ENCODE assay signal across 24 cellular contexts in genomic region chr3:121980450-121980796, GRCh38. TPM values are rescaled to one million over a fixed set of nuclear protein-coding genes. Genes with fewer than 3 reads are reported as not detected.
DNase-seq lines count a peak whose midpoint lies in the region; ATAC-seq, FAIRE-seq and TF ChIP-seq lines count a peak whose summit lies in the region.
"Had no signal": no experiment of that assay in that cellular context is flagged by ENCODE, and none has a peak within 500 bp of the region (broad histone marks: within the 10 kb centered on the region; RNA-seq: fewer than 3 reads in every experiment).

No MANE protein-coding gene starts in this region.

- H3K79me2 ChIP-seq in keratinocyte (ENCODE audit: control insufficient read depth, insufficient read depth, low read length): no peaks in the 10 kb centered on the region

- peak overlapping the region in 4 of 7 donors; percentile 27 to 80 (median 46) for H3K27ac Mint-ChIP-seq in CD14-positive monocyte
- H3K27ac Mint-ChIP-seq in IgD-negative memory B cell: peak overlapping the region; percentile 4 to 59 (median 53)
- H3K27ac Mint-ChIP-seq in stimulated activated effector memory CD8-positive, alpha-beta T cell treated with anti-CD3 and anti-CD28 coated beads, Interleukin-12 subunit alpha, Interleukin-12 subunit beta, amount 100 ng/mL, for 72 hours: no peak overlapping the region
- H3K27ac Mint-ChIP-seq: activated CD8-positive, alpha-beta T cell treated with anti-CD3 and anti-CD28 coated beads, Interleukin-2, amount 10 ng/mL, durations not matched to agents 7 days and 5 days; activated naive CD8-positive, alpha-beta T cell treated with anti-CD3 and anti-CD28 coated beads for 36 hours; brain; CD8-positive, alpha-beta T cell had no signal

- WGBS in body of pancreas, 2 donors: 62 to 64% methylated on average over 5 of the region's 5 CpGs

- H3K4me3 Mint-ChIP-seq in CD14-positive monocyte (no peak overlapping the region), IgD-negative memory B cell (peak overlapping the region in 2 of 4 donors; percentile 57 to 75)
- no peak overlapping the region for H3K4me3 Mint-ChIP-seq in stimulated activated effector memory CD8-positive, alpha-beta T cell treated with anti-CD3 and anti-CD28 coated beads, Interleukin-12 subunit alpha, Interleukin-12 subunit beta, amount 100 ng/mL, for 72 hours
- H3K4me3 Mint-ChIP-seq: activated CD8-positive, alpha-beta T cell treated with anti-CD3 and anti-CD28 coated beads, Interleukin-2, amount 10 ng/mL, durations not matched to agents 7 days and 5 days; activated naive CD8-positive, alpha-beta T cell treated with anti-CD3 and anti-CD28 coated beads for 36 hours; brain; CD8-positive, alpha-beta T cell had no signal

- no peak for FAIRE-seq in keratinocyte (lab: Jason Lieb, UNC)

- H3K4me1 ChIP-seq in keratinocyte (ENCODE audit: control insufficient read depth, extremely low read depth, insufficient read depth, low read length) (peaks cover 20% of the 10 kb centered on the region), body of pancreas (peaks cover 36% of the 10 kb centered on the region)
- H3K4me1 ChIP-seq: gastroesophageal sphincter, HAP-1 had no signal

- peaks cover 2% of the 10 kb centered on the region for H3K9me1 ChIP-seq in keratinocyte (ENCODE audit: control insufficient read depth, extremely low read depth, insufficient read depth, low read length)

- ATAC-seq in GM21423 (IDR thresholded peaks at IDR 0.05; ENCODE audit: unreplicated experiment): peak; percentile 17
- ATAC-seq in HG03108 (IDR thresholded peaks at IDR 0.05; ENCODE audit: unreplicated experiment): no peak
- ATAC-seq in stimulated activated effector memory CD8-positive, alpha-beta T cell treated with anti-CD3 and anti-CD28 coated beads, Interleukin-12 subunit alpha, Interleukin-12 subunit beta, amount 100 ng/mL, for 72 hours: no peak
- ATAC-seq in body of pancreas: no peak
- ATAC-seq: activated CD8-positive, alpha-beta T cell treated with anti-CD3 and anti-CD28 coated beads, Interleukin-2, amount 10 ng/mL, durations not matched to agents 7 days and 5 days; CD8-positive, alpha-beta T cell; gastroesophageal sphincter; left lobe of liver; right cardiac atrium had no signal

- H3K4me1 Mint-ChIP-seq in CD14-positive monocyte (peaks cover 28% of the 10 kb centered on the region), IgD-negative memory B cell (peaks cover 19 to 41% (median 31%) of the 10 kb centered on the region in 3 donors)
- no peaks in the 10 kb centered on the region for H3K4me1 Mint-ChIP-seq in stimulated activated effector memory CD8-positive, alpha-beta T cell treated with anti-CD3 and anti-CD28 coated beads, Interleukin-12 subunit alpha, Interleukin-12 subunit beta, amount 100 ng/mL, for 72 hours
- H3K4me1 Mint-ChIP-seq: brain had no signal

- H3K4me2 ChIP-seq in keratinocyte (ENCODE audit: control insufficient read depth, extremely low read depth, insufficient read depth, low read depth, low read length): peak overlapping the region; percentile 36

- H3K9me3 ChIP-seq in keratinocyte (ENCODE audit: control insufficient read depth, low read depth, low read length) (no peaks in the 10 kb centered on the region), body of pancreas (no peaks in the 10 kb centered on the region)
- H3K9me3 ChIP-seq: HAP-1 had no signal

- H3K36me3 ChIP-seq in keratinocyte (ENCODE audit: control insufficient read depth in 2 of 2, extremely low read depth in 1 of 2, insufficient read depth in 2 of 2, low read length in 2 of 2) (no peaks in the 10 kb centered on the region), body of pancreas (replicated peaks in 1 of 2; ENCODE audit: insufficient read depth in 1 of 2, low read depth in 2 of 2) (no peaks in the 10 kb centered on the region)
- H3K36me3 ChIP-seq: gastroesophageal sphincter, HAP-1, stomach had no signal

- H3K36me3 Mint-ChIP-seq in CD14-positive monocyte (peaks cover 8 to 14% of the 10 kb centered on the region in 2 donors), IgD-negative memory B cell (peaks cover 17% of the 10 kb centered on the region)
- no peaks in the 10 kb centered on the region for H3K36me3 Mint-ChIP-seq in stimulated activated effector memory CD8-positive, alpha-beta T cell treated with anti-CD3 and anti-CD28 coated beads, Interleukin-12 subunit alpha, Interleukin-12 subunit beta, amount 100 ng/mL, for 72 hours
- H3K36me3 Mint-ChIP-seq: brain; CD8-positive, alpha-beta T cell had no signal

- H3K27me3 Mint-ChIP-seq in CD14-positive monocyte (ENCODE audit: low read depth in 3 of 3) (no peaks in the 10 kb centered on the region), IgD-negative memory B cell (no peaks in the 10 kb centered on the region)
- H3K27me3 Mint-ChIP-seq: brain had no signal

- H4K20me1 ChIP-seq in keratinocyte (ENCODE audit: control insufficient read depth, extremely low read depth, insufficient read depth, low read length): no peaks in the 10 kb centered on the region

- no peak for TF ChIP-seq POLR2A in body of pancreas (IDR thresholded peaks at IDR 0.05)

- H3K27ac ChIP-seq in keratinocyte (ENCODE audit: control insufficient read depth, insufficient read depth, low read length): no peak overlapping the region
- peak overlapping the region in 2 of 4 donors; percentile 32 to 66 for H3K27ac ChIP-seq in body of pancreas
- H3K27ac ChIP-seq: gastroesophageal sphincter, HL-60, stomach had no signal

- TF ChIP-seq CTCF in CD14-positive monocyte (IDR thresholded peaks at IDR 0.05): no peak
- no peak for TF ChIP-seq CTCF in keratinocyte (optimal IDR thresholded peaks at IDR 0.05 in 1 of 3, IDR thresholded peaks at IDR 0.05 in 1 of 3, conservative IDR thresholded peaks at IDR 0.05 in 1 of 3; ENCODE audit: extremely low read depth in 1 of 3, insufficient read depth in 2 of 3, low read length in 3 of 3)
- no peak for TF ChIP-seq CTCF in body of pancreas (IDR thresholded peaks at IDR 0.05)

- H3K27me3 ChIP-seq in keratinocyte (ENCODE audit: control insufficient read depth, extremely low read depth, insufficient read depth, low read length) (no peaks in the 10 kb centered on the region), body of pancreas (no peaks in the 10 kb centered on the region)
- H3K27me3 ChIP-seq: gastroesophageal sphincter, stomach had no signal

- H3K9me3 Mint-ChIP-seq in CD14-positive monocyte: peaks cover 11 to 20% (median 15%) of the 10 kb centered on the region in 7 donors
- peaks cover 7 to 27% (median 9%) of the 10 kb centered on the region in 3 donors for H3K9me3 Mint-ChIP-seq in IgD-negative memory B cell
- peaks cover 22% of the 10 kb centered on the region for H3K9me3 Mint-ChIP-seq in stimulated activated effector memory CD8-positive, alpha-beta T cell treated with anti-CD3 and anti-CD28 coated beads, Interleukin-12 subunit alpha, Interleukin-12 subunit beta, amount 100 ng/mL, for 72 hours

- peak overlapping the region in 1 of 3 experiments; percentile 29 for H3K4me3 ChIP-seq in keratinocyte (ENCODE audit: control insufficient read depth in 2 of 3, extremely low read depth in 1 of 3, insufficient read depth in 2 of 3, low read depth in 1 of 3, low read length in 3 of 3)
- H3K4me3 ChIP-seq in body of pancreas: no peak overlapping the region
- H3K4me3 ChIP-seq: gastroesophageal sphincter, HAP-1, stomach had no signal

- dilution Hi-C loops in keratinocyte (cut with MboI; ENCODE audit: extremely low pct_ligation_motif_present, low sequenced_read_pairs): no loop called here

- intact Hi-C loops in CD14-positive monocyte (cut with micrococcal nuclease) (loop anchor here in 1 of 2 donors (5.0 kb wide), 1 partner anchor 672 kb away; no protein-coding TSS in a partner anchor), body of pancreas (cut with DNase I) (no loop called here)

- no peak overlapping the region for H2AFZ ChIP-seq in keratinocyte (ENCODE audit: control insufficient read depth, low read length)

- H3K9ac ChIP-seq in keratinocyte (ENCODE audit: control insufficient read depth, extremely low read depth, insufficient read depth, low read length): no peak overlapping the region

- DNase-seq in CD14-positive monocyte (ENCODE audit: low spot score) (no peak), keratinocyte (ENCODE audit: low read depth, low spot score) (no peak), LoVo (ENCODE audit: low spot score) (no peak), body of pancreas (no peak)
- DNase-seq in stimulated activated effector memory CD8-positive, alpha-beta T cell treated with anti-CD3 and anti-CD28 coated beads, Interleukin-12 subunit alpha, Interleukin-12 subunit beta, amount 100 ng/mL, for 72 hours (ENCODE audit: low spot score in 2 of 2): no peak
- DNase-seq: ACHN; activated CD8-positive, alpha-beta T cell treated with anti-CD3 and anti-CD28 coated beads, Interleukin-2, amount 10 ng/mL, durations not matched to agents 7 days and 5 days; activated naive CD8-positive, alpha-beta T cell treated with anti-CD3 and anti-CD28 coated beads for 36 hours; CD8-positive, alpha-beta T cell; DND-41; KBM-7; NCI-H748 treated with DMSO at 0.1 percent for 48 hours; nucleus accumbens; right cardiac atrium; stomach; SW 1271 had no signal

RNA-seq across cellular contexts. Expression of gene ILDR1, which starts 41.6 kb away (rescaled TPM):
- polyA plus RNA-seq in CD14-positive monocyte: under 1 TPM; 0.12 to 0.28 TPM
- polyA plus RNA-seq in IgD-negative memory B cell: 4.0 TPM
- polyA plus RNA-seq in keratinocyte: 0.06 to 0.28 TPM (median 0.09 TPM) in 3 replicates
- polyA plus RNA-seq in keratinocyte (2011; ENCODE audit: low read depth): 0.55 TPM
- polyA plus RNA-seq in keratinocyte (2011; cell fraction: cytosol; rRNA removed): 0.14 and 0.27 TPM in 2 replicates
- polyA plus RNA-seq in keratinocyte (2011; cell fraction: nucleus; rRNA removed): 0.28 and 0.32 TPM in 2 replicates
- polyA plus RNA-seq in keratinocyte (2012; ENCODE audit: low replicate concordance): 0.19 and 0.68 TPM in 2 replicates
- polyA minus RNA-seq in keratinocyte: 0.10 to 0.33 TPM in 2 of 3 replicates, not detected in the other
- not detected for polyA minus RNA-seq in keratinocyte (2011; cell fraction: cytosol; rRNA and poly(A)+ RNA removed)
- 0.39 and 1.1 TPM in 2 replicates for polyA minus RNA-seq in keratinocyte (2011; cell fraction: nucleus; rRNA and poly(A)+ RNA removed)
- 1 to 10 TPM; 2.9 to 4.6 TPM for total RNA-seq in body of pancreas
- total RNA-seq: activated naive CD8-positive, alpha-beta T cell treated with anti-CD3 and anti-CD28 coated beads for 36 hours; CD8-positive, alpha-beta T cell; right cardiac atrium had no signal
- polyA plus RNA-seq: right cardiac atrium had no signal
